ENCODE assay signal across 7 cellular contexts in genomic region chr6:4763921-4764320, GRCh38.
"Had no signal": no experiment of that assay in that cellular context is flagged by ENCODE, and none has a peak within 500 bp of the region (broad histone marks: within the 10 kb centered on the region; RNA-seq: fewer than 3 reads in every experiment).

No MANE protein-coding gene starts in this region.

- DNase-seq: GDM1, GF-D8 had no signal

- H3K4me3 ChIP-seq: GM12878 had no signal

- FAIRE-seq: GM12878, GM12891, GM12892, GM18507, GM19239 had no signal

- ATAC-seq: GM12878 had no signal
